In the genomic region with DNA sequence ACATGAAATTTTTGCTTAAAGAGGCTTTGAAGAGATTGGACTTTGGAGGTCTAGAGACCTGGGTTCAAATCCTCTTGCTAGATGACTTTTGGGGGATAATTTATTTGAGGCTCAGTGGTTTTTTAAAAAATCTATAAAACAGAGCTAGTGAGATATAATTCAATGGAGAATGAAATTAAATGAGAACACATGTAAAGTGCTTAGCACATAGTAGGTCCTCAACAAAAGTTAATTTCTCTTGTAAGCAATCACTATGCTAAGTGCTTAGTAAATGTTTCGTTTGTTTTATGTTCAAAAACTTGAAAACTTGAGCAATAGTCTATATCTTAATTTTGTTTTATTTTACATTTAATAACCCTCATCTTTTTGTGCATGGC, we compare ENCODE assay signal across 8 cellular contexts.
"Had no signal": no experiment of that assay in that cellular context is flagged by ENCODE, and none has a peak within 500 bp of the region (broad histone marks: within the 10 kb centered on the region; RNA-seq: fewer than 3 reads in every experiment).

No MANE protein-coding gene starts in this region.

- H3K4me1 ChIP-seq: HAP-1 had no signal

- H3K27ac ChIP-seq: GM23248 had no signal

- ATAC-seq: HCT116 had no signal

- FAIRE-seq: HTR-8/SVneo had no signal

- DNase-seq: GM23248, GOT3, H7, HFFc6 had no signal

- H3K4me3 ChIP-seq: GM23248, HAP-1 had no signal

- H3K4me3 Mint-ChIP-seq: HFFc6, IgD-negative memory B cell had no signal

- H3K36me3 Mint-ChIP-seq: IgD-negative memory B cell had no signal

- H3K9me3 ChIP-seq: HAP-1 had no signal

- H3K27ac Mint-ChIP-seq: HFFc6, IgD-negative memory B cell had no signal

- H3K36me3 ChIP-seq: HAP-1 had no signal

- H3K9me3 Mint-ChIP-seq: HFFc6 had no signal

- H3K4me1 Mint-ChIP-seq: IgD-negative memory B cell had no signal
